Comparison of ENCODE assay signal across 29 cellular contexts in the genomic region with DNA sequence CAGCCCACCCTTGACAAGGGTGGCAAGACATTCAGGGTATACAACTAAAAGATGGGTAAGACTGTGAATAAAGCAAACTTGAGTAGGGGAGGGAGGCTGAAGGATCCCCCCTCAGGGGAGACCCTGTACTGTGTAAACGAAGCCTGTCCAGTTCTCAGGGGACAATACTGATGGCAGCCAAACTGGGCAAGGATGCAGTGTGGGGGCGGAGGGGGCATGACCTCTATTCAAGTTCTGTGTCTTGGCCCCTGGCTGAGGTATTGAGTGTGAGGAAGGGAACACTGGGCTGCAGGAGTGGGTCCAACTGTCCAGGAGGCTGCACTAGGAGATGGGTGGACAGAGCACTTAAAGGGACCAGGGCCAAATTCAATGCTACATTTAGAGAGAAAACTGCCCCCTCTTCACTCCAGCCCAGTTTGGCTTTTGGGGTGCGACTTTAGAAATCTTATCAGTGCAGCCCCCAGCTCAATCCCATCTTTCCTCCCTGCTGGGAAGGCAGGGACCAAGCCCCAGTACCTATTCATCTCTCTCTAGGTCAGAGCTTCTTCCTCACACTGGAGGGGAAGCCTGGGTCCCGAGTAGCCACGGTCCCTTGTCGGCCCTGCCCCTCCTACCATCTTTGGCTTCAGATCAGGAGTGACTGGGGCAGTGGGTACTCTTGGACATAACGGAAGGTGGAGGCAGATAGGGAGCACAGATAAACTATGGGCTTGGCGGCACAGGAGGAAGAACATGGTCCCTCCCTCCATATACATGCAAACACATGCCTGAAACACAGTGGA. TPM values are rescaled to one million over a fixed set of nuclear protein-coding genes. Genes with fewer than 3 reads are reported as not detected.
DNase-seq lines count a peak whose midpoint lies in the region; ATAC-seq and TF ChIP-seq lines count a peak whose summit lies in the region.
"Had no signal": no experiment of that assay in that cellular context is flagged by ENCODE, and none has a peak within 500 bp of the region (broad histone marks: within the 10 kb centered on the region; RNA-seq: fewer than 3 reads in every experiment).

No MANE protein-coding gene starts in this region.

- no peaks in the 10 kb centered on the region for H4K20me1 ChIP-seq in OCI-LY7 (ENCODE audit: insufficient read depth, low read length)

- no peak for TF ChIP-seq POLR2A in gastroesophageal sphincter (IDR thresholded peaks at IDR 0.05)
- no peak for TF ChIP-seq POLR2A in sigmoid colon (IDR thresholded peaks at IDR 0.05)

- H3K27ac Mint-ChIP-seq in activated CD4-positive, alpha-beta T cell treated with anti-CD3 and anti-CD28 coated beads for 36 hours = peak overlapping the region; percentile 4
- no peak overlapping the region for H3K27ac Mint-ChIP-seq in activated CD4-positive, alpha-beta T cell treated with anti-CD3 and anti-CD28 coated beads, Interleukin-2, amount 10 ng/mL, durations not matched to agents 7 days and 5 days
- H3K27ac Mint-ChIP-seq in central memory CD8-positive, alpha-beta T cell (ENCODE audit: low read depth) = peak overlapping the region; percentile 65
- H3K27ac Mint-ChIP-seq in stimulated activated naive B cell treated with anti-CD40 and anti-IgM and Interleukin-4, amounts not matched to agents 10 μg/mL and 1 μg/mL and 100 μg/mL, for 72 hours = peak overlapping the region; percentile 72
- H3K27ac Mint-ChIP-seq: activated naive CD4-positive, alpha-beta T cell treated with anti-CD3 and anti-CD28 coated beads for 36 hours had no signal

- H3K4me3 Mint-ChIP-seq in activated CD4-positive, alpha-beta T cell treated with anti-CD3 and anti-CD28 coated beads for 36 hours = no peak overlapping the region
- no peak overlapping the region for H3K4me3 Mint-ChIP-seq in activated CD4-positive, alpha-beta T cell treated with anti-CD3 and anti-CD28 coated beads, Interleukin-2, amount 10 ng/mL, durations not matched to agents 7 days and 5 days
- H3K4me3 Mint-ChIP-seq in central memory CD8-positive, alpha-beta T cell = no peak overlapping the region
- no peak overlapping the region for H3K4me3 Mint-ChIP-seq in stimulated activated naive B cell treated with anti-CD40 and anti-IgM and Interleukin-4, amounts not matched to agents 10 μg/mL and 1 μg/mL and 100 μg/mL, for 72 hours
- H3K4me3 Mint-ChIP-seq: activated naive CD4-positive, alpha-beta T cell treated with anti-CD3 and anti-CD28 coated beads for 36 hours; naive thymus-derived CD4-positive, alpha-beta T cell had no signal

- peaks cover 67% of the 10 kb centered on the region for H3K36me3 ChIP-seq in OCI-LY7 (ENCODE audit: insufficient read depth, low read length)
- H3K36me3 ChIP-seq in gastroesophageal sphincter = peaks cover 0 to 95% of the 10 kb centered on the region in 2 donors
- H3K36me3 ChIP-seq in sigmoid colon = peaks cover 55 to 92% (median 63%) of the 10 kb centered on the region in 4 donors

- intact Hi-C loops in activated CD4-positive, alpha-beta T cell treated with anti-CD3 and anti-CD28 coated beads for 36 hours (cut with DNase I, micrococcal nuclease) = no loop called here
- intact Hi-C loops in OCI-LY7 (cut with micrococcal nuclease; ENCODE audit: unreplicated experiment) (no loop called here), sigmoid colon (cut with DNase I) (no loop called here)

- H3K4me1 ChIP-seq in OCI-LY7 (ENCODE audit: insufficient read depth, low read length, poor library complexity, severe bottlenecking) = peaks cover 5% of the 10 kb centered on the region
- H3K4me1 ChIP-seq in gastroesophageal sphincter = no peaks in the 10 kb centered on the region
- no peaks in the 10 kb centered on the region for H3K4me1 ChIP-seq in sigmoid colon
- no peaks in the 10 kb centered on the region for H3K4me1 ChIP-seq in foreskin keratinocyte
- H3K4me1 ChIP-seq: esophagus squamous epithelium, gastrocnemius medialis, left lung, thyroid gland had no signal

- CTCF ChIA-PET in activated CD4-positive, alpha-beta T cell treated with anti-CD3 and anti-CD28 coated beads for 36 hours (lab: Charles Lee) = interaction anchor here (0.6 to 0.7 kb wide), 2 partner anchors 21 to 111 kb away, joined by 3 to 4 read pairs; no protein-coding TSS in a partner anchor
- CTCF ChIA-PET in activated CD4-positive, alpha-beta T cell treated with anti-CD3 and anti-CD28 coated beads, Interleukin-2, amount 10 ng/mL, durations not matched to agents 7 days and 5 days (lab: Charles Lee) = no interaction called here
- CTCF ChIA-PET in OCI-LY7 (lab: Charles Lee; ENCODE audit: unreplicated experiment) = no interaction called here

- no peaks in the 10 kb centered on the region for H3K79me2 ChIP-seq in OCI-LY7 (ENCODE audit: insufficient read depth, low read depth, low read length)

- 71 to 78% methylated on average over 2 to 3 of the region's 8 CpGs for WGBS in gastroesophageal sphincter (ENCODE audit: low coverage in 1 of 2), 2 donors
- 89 to 91% methylated on average over 8 of the region's 8 CpGs for WGBS in sigmoid colon, 2 donors

- H3K9me3 ChIP-seq in OCI-LY7 (ENCODE audit: low read length) (no peaks in the 10 kb centered on the region), gastroesophageal sphincter (no peaks in the 10 kb centered on the region), sigmoid colon (no peaks in the 10 kb centered on the region)
- H3K9me3 ChIP-seq: BE2C, esophagus squamous epithelium, gastrocnemius medialis, left lung, ovary, thyroid gland had no signal

- H3K27me3 ChIP-seq in gastroesophageal sphincter (no peaks in the 10 kb centered on the region), sigmoid colon (no peaks in the 10 kb centered on the region), foreskin keratinocyte (no peaks in the 10 kb centered on the region)
- H3K27me3 ChIP-seq: BE2C, esophagus squamous epithelium, gastrocnemius medialis, left lung, ovary, thyroid gland had no signal

- H3K27me3 Mint-ChIP-seq in activated CD4-positive, alpha-beta T cell treated with anti-CD3 and anti-CD28 coated beads for 36 hours = no peaks in the 10 kb centered on the region
- H3K27me3 Mint-ChIP-seq in activated CD4-positive, alpha-beta T cell treated with anti-CD3 and anti-CD28 coated beads, Interleukin-2, amount 10 ng/mL, durations not matched to agents 7 days and 5 days = no peaks in the 10 kb centered on the region
- no peaks in the 10 kb centered on the region for H3K27me3 Mint-ChIP-seq in central memory CD8-positive, alpha-beta T cell
- no peaks in the 10 kb centered on the region for H3K27me3 Mint-ChIP-seq in stimulated activated naive B cell treated with anti-CD40 and anti-IgM and Interleukin-4, amounts not matched to agents 10 μg/mL and 1 μg/mL and 100 μg/mL, for 72 hours
- H3K27me3 Mint-ChIP-seq: naive thymus-derived CD4-positive, alpha-beta T cell had no signal

- H3K9me3 Mint-ChIP-seq in activated CD4-positive, alpha-beta T cell treated with anti-CD3 and anti-CD28 coated beads for 36 hours (ENCODE audit: low read depth) = no peaks in the 10 kb centered on the region
- no peaks in the 10 kb centered on the region for H3K9me3 Mint-ChIP-seq in activated CD4-positive, alpha-beta T cell treated with anti-CD3 and anti-CD28 coated beads, Interleukin-2, amount 10 ng/mL, durations not matched to agents 7 days and 5 days
- H3K9me3 Mint-ChIP-seq in central memory CD8-positive, alpha-beta T cell = no peaks in the 10 kb centered on the region
- H3K9me3 Mint-ChIP-seq in stimulated activated naive B cell treated with anti-CD40 and anti-IgM and Interleukin-4, amounts not matched to agents 10 μg/mL and 1 μg/mL and 100 μg/mL, for 72 hours = no peaks in the 10 kb centered on the region
- H3K9me3 Mint-ChIP-seq: activated naive CD4-positive, alpha-beta T cell treated with anti-CD3 and anti-CD28 coated beads for 36 hours; naive thymus-derived CD4-positive, alpha-beta T cell had no signal

- H3K27ac ChIP-seq in OCI-LY7 (ENCODE audit: low read depth, low read length, poor library complexity, severe bottlenecking) = no peak overlapping the region
- H3K27ac ChIP-seq in gastroesophageal sphincter = no peak overlapping the region
- H3K27ac ChIP-seq in sigmoid colon = no peak overlapping the region
- no peak overlapping the region for H3K27ac ChIP-seq in foreskin keratinocyte
- H3K27ac ChIP-seq: esophagus squamous epithelium, gastrocnemius medialis, left lung, ovary, thyroid gland had no signal

- H3K9me2 ChIP-seq in OCI-LY7 (ENCODE audit: insufficient read depth, low read length) = no peaks in the 10 kb centered on the region

- H2AFZ ChIP-seq in OCI-LY7 (ENCODE audit: low read length) = no peak overlapping the region

- POLR2A ChIA-PET in activated CD4-positive, alpha-beta T cell treated with anti-CD3 and anti-CD28 coated beads for 36 hours (lab: Charles Lee) = no interaction called here
- POLR2A ChIA-PET in activated CD4-positive, alpha-beta T cell treated with anti-CD3 and anti-CD28 coated beads, Interleukin-2, amount 10 ng/mL, durations not matched to agents 7 days and 5 days (lab: Charles Lee) = no interaction called here
- POLR2A ChIA-PET in OCI-LY7 (lab: Charles Lee) = interaction anchor here (1.3 kb wide), 1 partner anchor 34 kb away, joined by 3 read pairs; no protein-coding TSS in a partner anchor

- DNase-seq in activated CD4-positive, alpha-beta T cell treated with anti-CD3 and anti-CD28 coated beads for 36 hours = no peak
- DNase-seq in activated CD4-positive, alpha-beta T cell treated with anti-CD3 and anti-CD28 coated beads, Interleukin-2, amount 10 ng/mL, durations not matched to agents 7 days and 5 days = no peak
- no peak for DNase-seq in OCI-LY7 (ENCODE audit: low spot score)
- DNase-seq in central memory CD8-positive, alpha-beta T cell (ENCODE audit: low spot score in 2 of 2) = no peak
- DNase-seq in stimulated activated naive B cell treated with anti-CD40 and anti-IgM and Interleukin-4, amounts not matched to agents 10 μg/mL and 1 μg/mL and 100 μg/mL, for 72 hours = no peak
- DNase-seq in sigmoid colon = no peak
- no peak for DNase-seq in foreskin keratinocyte
- DNase-seq: activated CD4-positive, alpha-beta T cell treated with anti-CD3 and anti-CD28 coated beads for 1 hour; activated naive CD4-positive, alpha-beta T cell treated with anti-CD3 and anti-CD28 coated beads for 36 hours; activated T-cell treated with anti-CD3 and anti-CD28 coated beads, Interleukin-2, amount 50 U/mL, for 48 hours; amniotic stem cell; BE2C; DND-41; effector CD8-positive, alpha-beta T cell; esophagus squamous epithelium; gastrocnemius medialis; hypothalamus; naive thymus-derived CD4-positive, alpha-beta T cell; NCI-H1092 treated with DMSO at 0.1 percent for 48 hours; NCI-H2029; NCI-H345; NCI-H774; ovary; SHP77 treated with DMSO at 0.1 percent for 48 hours; stimulated activated CD4-positive, alpha-beta T cell treated with anti-CD3 and anti-CD28 coated beads, Interleukin-4, amount 100 ng/mL, for 4 hours; stimulated activated naive CD8-positive, alpha-beta T cell treated with anti-CD3 and anti-CD28 coated beads, Interleukin-15, Interleukin-2, amounts not matched to agents 100 U/mL and 50 U/mL, for 24 hours; thyroid gland had no signal

- no peak for ATAC-seq in activated CD4-positive, alpha-beta T cell treated with anti-CD3 and anti-CD28 coated beads for 36 hours
- no peak for ATAC-seq in central memory CD8-positive, alpha-beta T cell (replicated peaks; ENCODE audit: extremely low read depth, poor library complexity, severe bottlenecking)
- no peak for ATAC-seq in stimulated activated naive B cell treated with anti-CD40 and anti-IgM and Interleukin-4, amounts not matched to agents 10 μg/mL and 1 μg/mL and 100 μg/mL, for 72 hours (replicated peaks)
- no peak for ATAC-seq in gastroesophageal sphincter
- no peak for ATAC-seq in foreskin keratinocyte
- ATAC-seq: gastrocnemius medialis; left lung; naive thymus-derived CD4-positive, alpha-beta T cell; stimulated activated naive CD8-positive, alpha-beta T cell treated with anti-CD3 and anti-CD28 coated beads, Interleukin-15, Interleukin-2, amounts not matched to agents 100 U/mL and 50 U/mL, for 24 hours had no signal

- TSS peak; percentile 39 for BruUV-seq in OCI-LY7 (replicated peaks; lab: Mats Ljungman, UMichigan)

- no peak overlapping the region for H3K4me2 ChIP-seq in OCI-LY7 (ENCODE audit: low read length)

- no peak for TF ChIP-seq EP300 in gastroesophageal sphincter (IDR thresholded peaks at IDR 0.05)
- no peak for TF ChIP-seq EP300 in sigmoid colon (IDR thresholded peaks at IDR 0.05)

- peaks cover 17% of the 10 kb centered on the region for H3K36me3 Mint-ChIP-seq in activated CD4-positive, alpha-beta T cell treated with anti-CD3 and anti-CD28 coated beads for 36 hours (ENCODE audit: low read depth)
- peaks cover 14% of the 10 kb centered on the region for H3K36me3 Mint-ChIP-seq in activated CD4-positive, alpha-beta T cell treated with anti-CD3 and anti-CD28 coated beads, Interleukin-2, amount 10 ng/mL, durations not matched to agents 7 days and 5 days (ENCODE audit: low read depth)
- peaks cover 21% of the 10 kb centered on the region for H3K36me3 Mint-ChIP-seq in central memory CD8-positive, alpha-beta T cell (ENCODE audit: insufficient read depth)
- H3K36me3 Mint-ChIP-seq in stimulated activated naive B cell treated with anti-CD40 and anti-IgM and Interleukin-4, amounts not matched to agents 10 μg/mL and 1 μg/mL and 100 μg/mL, for 72 hours = peaks cover 21 to 56% of the 10 kb centered on the region in 2 donors

- H3K4me1 Mint-ChIP-seq in activated CD4-positive, alpha-beta T cell treated with anti-CD3 and anti-CD28 coated beads for 36 hours = no peaks in the 10 kb centered on the region
- no peaks in the 10 kb centered on the region for H3K4me1 Mint-ChIP-seq in activated CD4-positive, alpha-beta T cell treated with anti-CD3 and anti-CD28 coated beads, Interleukin-2, amount 10 ng/mL, durations not matched to agents 7 days and 5 days
- H3K4me1 Mint-ChIP-seq in central memory CD8-positive, alpha-beta T cell = peaks cover 2% of the 10 kb centered on the region
- peaks cover 10 to 11% of the 10 kb centered on the region in 2 donors for H3K4me1 Mint-ChIP-seq in stimulated activated naive B cell treated with anti-CD40 and anti-IgM and Interleukin-4, amounts not matched to agents 10 μg/mL and 1 μg/mL and 100 μg/mL, for 72 hours

- H3K4me3 ChIP-seq in OCI-LY7 (ENCODE audit: low read depth, low read length, poor library complexity, severe bottlenecking) (no peak overlapping the region), gastroesophageal sphincter (no peak overlapping the region), sigmoid colon (no peak overlapping the region)
- H3K4me3 ChIP-seq: esophagus squamous epithelium, gastrocnemius medialis, left lung, ovary, thyroid gland had no signal

- TF ChIP-seq CTCF in OCI-LY7 (conservative IDR thresholded peaks at IDR 0.05; ENCODE audit: low read length) = no peak
- TF ChIP-seq CTCF in gastroesophageal sphincter (IDR thresholded peaks at IDR 0.05) = no peak
- no peak for TF ChIP-seq CTCF in sigmoid colon (IDR thresholded peaks at IDR 0.05)
- TF ChIP-seq CTCF in foreskin keratinocyte (conservative IDR thresholded peaks at IDR 0.05) = no peak

RNA-seq across cellular contexts. Expression of gene SLC39A5, which starts 11.8 kb away (rescaled TPM):
- 1 to 10 TPM in 1 of 2 experiments, under 1 TPM in 1; 0.53 to 1.3 TPM for total RNA-seq in activated CD4-positive, alpha-beta T cell treated with anti-CD3 and anti-CD28 coated beads for 36 hours
- total RNA-seq in activated CD4-positive, alpha-beta T cell treated with anti-CD3 and anti-CD28 coated beads, Interleukin-2, amount 10 ng/mL, durations not matched to agents 7 days and 5 days = under 1 TPM in 1 of 2 experiments, not detected in 1; 0.64 TPM
- total RNA-seq in OCI-LY7 (2014; rRNA removed; shearing (Covaris generic)) = 0.76 and 2.5 TPM in 2 replicates
- total RNA-seq in OCI-LY7 (2022) (1.2 and 1.4 TPM in 2 replicates), gastroesophageal sphincter (1 to 10 TPM in 1 of 4 donors, not detected in 3; 1.7 TPM), sigmoid colon (not detected), foreskin keratinocyte (0.20 and 0.21 TPM in 2 replicates)
- polyA plus RNA-seq in sigmoid colon (10 to 100 TPM; 30.0 to 74.0 (median 31.2) TPM), foreskin keratinocyte (0.10 TPM in 1 of 2 replicates, not detected in the other)
- total RNA-seq: thyroid gland had no signal
- polyA plus RNA-seq: naive thymus-derived CD4-positive, alpha-beta T cell had no signal

RNA-seq across cellular contexts. Expression of gene ANKRD52, which starts 16.6 kb away (rescaled TPM):
- total RNA-seq in activated CD4-positive, alpha-beta T cell treated with anti-CD3 and anti-CD28 coated beads for 36 hours = 10 to 100 TPM; 29.2 to 31.0 TPM
- total RNA-seq in activated CD4-positive, alpha-beta T cell treated with anti-CD3 and anti-CD28 coated beads, Interleukin-2, amount 10 ng/mL, durations not matched to agents 7 days and 5 days = 10 to 100 TPM; 39.0 to 45.9 TPM
- total RNA-seq in OCI-LY7 (2014; rRNA removed; shearing (Covaris generic)) = 7.0 and 11.7 TPM in 2 replicates
- total RNA-seq in OCI-LY7 (2022) (35.0 and 35.6 TPM in 2 replicates), gastroesophageal sphincter (10 to 100 TPM; 12.9 to 37.8 (median 15.6) TPM), sigmoid colon (10 to 100 TPM in 2 of 4 donors, 1 to 10 TPM in 2; 8.4 to 19.1 (median 10.5) TPM), foreskin keratinocyte (24.5 and 30.7 TPM in 2 replicates)
- polyA plus RNA-seq in sigmoid colon (10 to 100 TPM in 1 of 3 donors, 1 to 10 TPM in 2; 4.2 to 20.1 (median 6.7) TPM), foreskin keratinocyte (9.6 and 11.4 TPM in 2 replicates)

RNA-seq across cellular contexts. Expression of gene NABP2, which starts 17.5 kb away (rescaled TPM):
- total RNA-seq in activated CD4-positive, alpha-beta T cell treated with anti-CD3 and anti-CD28 coated beads for 36 hours = 10 to 100 TPM; 69.1 to 76.0 TPM
- 10 to 100 TPM; 56.7 to 63.5 TPM for total RNA-seq in activated CD4-positive, alpha-beta T cell treated with anti-CD3 and anti-CD28 coated beads, Interleukin-2, amount 10 ng/mL, durations not matched to agents 7 days and 5 days
- 37.5 and 46.0 TPM in 2 replicates for total RNA-seq in OCI-LY7 (2014; rRNA removed; shearing (Covaris generic))
- 54.1 and 61.1 TPM in 2 replicates for total RNA-seq in OCI-LY7 (2022)
- total RNA-seq in gastroesophageal sphincter = 10 to 100 TPM; 23.7 to 34.7 (median 28.8) TPM
- total RNA-seq in sigmoid colon = 10 to 100 TPM; 17.2 to 33.5 (median 31.6) TPM
- polyA plus RNA-seq in sigmoid colon = 10 to 100 TPM; 29.4 to 43.7 (median 32.6) TPM
- total RNA-seq in foreskin keratinocyte = 45.8 and 47.1 TPM in 2 replicates
- polyA plus RNA-seq in foreskin keratinocyte = 58.2 and 62.8 TPM in 2 replicates

RNA-seq across cellular contexts. Expression of gene RNF41, which starts 19.9 kb away (rescaled TPM):
- 10 to 100 TPM; 25.2 to 28.8 TPM for total RNA-seq in activated CD4-positive, alpha-beta T cell treated with anti-CD3 and anti-CD28 coated beads for 36 hours
- total RNA-seq in activated CD4-positive, alpha-beta T cell treated with anti-CD3 and anti-CD28 coated beads, Interleukin-2, amount 10 ng/mL, durations not matched to agents 7 days and 5 days = 10 to 100 TPM; 30.1 to 31.6 TPM
- total RNA-seq in OCI-LY7 (2014; rRNA removed; shearing (Covaris generic)) = 63.8 and 76.1 TPM in 2 replicates
- 43.7 and 45.6 TPM in 2 replicates for total RNA-seq in OCI-LY7 (2022)
- total RNA-seq in gastroesophageal sphincter = 100 to 1,000 TPM in 2 of 4 donors, 10 to 100 TPM in 2; 63.7 to 119 (median 102) TPM
- total RNA-seq in sigmoid colon = 100 to 1,000 TPM in 1 of 4 donors, 10 to 100 TPM in 3; 59.9 to 109 (median 78.0) TPM
- 10 to 100 TPM; 18.5 to 27.0 (median 25.2) TPM for polyA plus RNA-seq in sigmoid colon
- 37.1 and 39.4 TPM in 2 replicates for total RNA-seq in foreskin keratinocyte
- polyA plus RNA-seq in foreskin keratinocyte = 19.0 and 21.8 TPM in 2 replicates

RNA-seq across cellular contexts. Expression of gene COQ10A, which starts 25.1 kb away (rescaled TPM):
- 1 to 10 TPM; 5.2 to 7.5 TPM for total RNA-seq in activated CD4-positive, alpha-beta T cell treated with anti-CD3 and anti-CD28 coated beads for 36 hours
- 10 to 100 TPM; 15.3 to 17.1 TPM for total RNA-seq in activated CD4-positive, alpha-beta T cell treated with anti-CD3 and anti-CD28 coated beads, Interleukin-2, amount 10 ng/mL, durations not matched to agents 7 days and 5 days
- 15.8 and 22.1 TPM in 2 replicates for total RNA-seq in OCI-LY7 (2014; rRNA removed; shearing (Covaris generic))
- 20.6 and 28.9 TPM in 2 replicates for total RNA-seq in OCI-LY7 (2022)
- 10 to 100 TPM in 3 of 4 donors, 1 to 10 TPM in 1; 9.3 to 18.4 (median 12.5) TPM for total RNA-seq in gastroesophageal sphincter
- total RNA-seq in sigmoid colon = 10 to 100 TPM; 11.8 to 25.0 (median 19.9) TPM
- 1 to 10 TPM; 2.4 to 6.2 (median 3.0) TPM for polyA plus RNA-seq in sigmoid colon
- total RNA-seq in foreskin keratinocyte = 6.6 and 8.3 TPM in 2 replicates
- 6.1 and 7.6 TPM in 2 replicates for polyA plus RNA-seq in foreskin keratinocyte
